8 cellular contexts compared by ENCODE assay signal in genomic region chr5:96934291-96934694, GRCh38. TPM values are rescaled to one million over a fixed set of nuclear protein-coding genes. Genes with fewer than 3 reads are reported as not detected.
DNase-seq lines count a peak whose midpoint lies in the region; ATAC-seq and TF ChIP-seq lines count a peak whose summit lies in the region.

No MANE protein-coding gene starts in this region.

- H3K9me3 ChIP-seq in CD8-positive, alpha-beta memory T cell (ENCODE audit: low read length), result no peaks in the 10 kb centered on the region
- H3K9me3 ChIP-seq in skeletal muscle tissue (ENCODE audit: control insufficient read depth in 3 of 3, low read length in 3 of 3), result no peaks in the 10 kb centered on the region

- peak overlapping the region; percentile 85 to 100 (median 96) for H3K27ac Mint-ChIP-seq in CD8-positive, alpha-beta memory T cell
- peak overlapping the region; percentile 99 for H3K27ac Mint-ChIP-seq in glutamatergic neuron (ENCODE audit: unreplicated experiment)

- no peak for TF ChIP-seq CTCF in HFF-Myc (IDR thresholded peaks at IDR 0.05; ENCODE audit: low read depth, low read length, missing control alignments)
- no peak for TF ChIP-seq CTCF in WI38 (IDR thresholded peaks at IDR 0.05; ENCODE audit: low read depth, low read length)
- TF ChIP-seq CTCF in glutamatergic neuron (IDR thresholded peaks at IDR 0.05; ENCODE audit: partially characterized antibody, unreplicated experiment), result no peak

- POLR2A ChIA-PET in CD8-positive, alpha-beta memory T cell (lab: Charles Lee), result interaction anchor here (0.6 to 1.0 kb wide), 4 partner anchors 27 to 116 kb away, joined by 3 to 4 read pairs (median 4); partner anchors contain the start of gene ERAP2

- DNase-seq in CD8-positive, alpha-beta memory T cell, result peak in 1 of 5 donors; percentile 2
- no peak for DNase-seq in HFF-Myc (ENCODE audit: extremely low read depth, low read depth)
- DNase-seq in glutamatergic neuron, result no peak
- no peak for DNase-seq in DMS114 treated with DMSO at 0.1 percent for 48 hours (lab: John Stamatoyannopoulos, UW; ENCODE audit: unreplicated experiment)
- no peak for DNase-seq in left lobe of liver (ENCODE audit: low spot score)

- peaks cover 62% of the 10 kb centered on the region for H3K4me1 ChIP-seq in CD8-positive, alpha-beta memory T cell (ENCODE audit: insufficient read depth, low read length)
- H3K4me1 ChIP-seq in skeletal muscle tissue (ENCODE audit: control insufficient read depth in 3 of 3, insufficient read depth in 3 of 3, low read length in 3 of 3), result peaks cover 20 to 46% (median 36%) of the 10 kb centered on the region in 3 donors

- no peak for ATAC-seq in GM21737 (IDR thresholded peaks at IDR 0.05; ENCODE audit: unreplicated experiment)
- no peak for ATAC-seq in left lobe of liver

- H3K27me3 ChIP-seq in CD8-positive, alpha-beta memory T cell (ENCODE audit: insufficient read depth, low read length, poor library complexity, severe bottlenecking), result no peaks in the 10 kb centered on the region
- H3K27me3 ChIP-seq in skeletal muscle tissue (ENCODE audit: control insufficient read depth in 3 of 3, insufficient read depth in 3 of 3, low read length in 3 of 3), result no peaks in the 10 kb centered on the region

- H3K36me3 Mint-ChIP-seq in CD8-positive, alpha-beta memory T cell, result peaks cover 0 to 31% (median 6%) of the 10 kb centered on the region in 3 donors
- H3K36me3 Mint-ChIP-seq in glutamatergic neuron (ENCODE audit: unreplicated experiment), result no peaks in the 10 kb centered on the region

- H3K4me3 Mint-ChIP-seq in CD8-positive, alpha-beta memory T cell, result peak overlapping the region; percentile 82 to 94 (median 91)
- peak overlapping the region; percentile 93 for H3K4me3 Mint-ChIP-seq in glutamatergic neuron (ENCODE audit: unreplicated experiment)

- peak overlapping the region; percentile 78 for H3K27ac ChIP-seq in CD8-positive, alpha-beta memory T cell (ENCODE audit: low read depth, low read length)
- peak overlapping the region; percentile 97 for H3K27ac ChIP-seq in skeletal muscle tissue (ENCODE audit: low read depth, low read length)

- peak overlapping the region; percentile 83 for H3K4me3 ChIP-seq in CD8-positive, alpha-beta memory T cell (ENCODE audit: low read length)
- H3K4me3 ChIP-seq in HFF-Myc (replicated peaks; ENCODE audit: low read depth, low read length) (peak overlapping the region; percentile 79), WI38 (ENCODE audit: low read depth, low read length) (peak overlapping the region; percentile 88), skeletal muscle tissue (ENCODE audit: low read length in 3 of 3) (peak overlapping the region; percentile 85 to 98 (median 94))

- H3K36me3 ChIP-seq in CD8-positive, alpha-beta memory T cell (ENCODE audit: insufficient read depth, low read length), result no peaks in the 10 kb centered on the region
- no peaks in the 10 kb centered on the region for H3K36me3 ChIP-seq in skeletal muscle tissue (ENCODE audit: control insufficient read depth in 3 of 3, insufficient read depth in 3 of 3, low read length in 3 of 3)

- CTCF ChIA-PET in CD8-positive, alpha-beta memory T cell (lab: Charles Lee), result interaction anchor here (1.1 to 1.2 kb wide), 2 partner anchors 13 to 19 kb away, joined by 3 read pairs; no protein-coding TSS in a partner anchor

- peak overlapping the region; percentile 96 to 99 (median 97) for H3K9ac ChIP-seq in skeletal muscle tissue (ENCODE audit: low read depth in 1 of 3, low read length in 3 of 3)

- H3K9me3 Mint-ChIP-seq in CD8-positive, alpha-beta memory T cell, result no peaks in the 10 kb centered on the region
- H3K9me3 Mint-ChIP-seq in glutamatergic neuron (ENCODE audit: unreplicated experiment), result peaks cover 10% of the 10 kb centered on the region

- peaks cover 64 to 73% (median 72%) of the 10 kb centered on the region in 3 donors for H3K4me1 Mint-ChIP-seq in CD8-positive, alpha-beta memory T cell
- peaks cover 26% of the 10 kb centered on the region for H3K4me1 Mint-ChIP-seq in glutamatergic neuron (ENCODE audit: low read depth, unreplicated experiment)

- peaks cover 0 to 3% of the 10 kb centered on the region in 2 donors for H3K27me3 Mint-ChIP-seq in CD8-positive, alpha-beta memory T cell
- peaks cover 13% of the 10 kb centered on the region for H3K27me3 Mint-ChIP-seq in glutamatergic neuron (ENCODE audit: unreplicated experiment)

RNA-seq across cellular contexts. Expression of gene LNPEP, which starts 1.6 kb away (rescaled TPM):
- total RNA-seq in CD8-positive, alpha-beta memory T cell, result 10 to 100 TPM; 37.6 to 40.5 TPM
- 40.1 TPM for polyA plus RNA-seq in CD8-positive, alpha-beta memory T cell
- total RNA-seq in glutamatergic neuron (ENCODE audit: unreplicated experiment) (9.3 TPM), skeletal muscle tissue (57.4 TPM), left lobe of liver (8.4 TPM)

RNA-seq across cellular contexts. Expression of gene ERAP2, which starts 58.0 kb away (rescaled TPM):
- 10 to 100 TPM; 37.0 to 41.4 TPM for total RNA-seq in CD8-positive, alpha-beta memory T cell
- polyA plus RNA-seq in CD8-positive, alpha-beta memory T cell, result 128 TPM
- not detected for total RNA-seq in glutamatergic neuron (ENCODE audit: unreplicated experiment)
- 20.9 TPM for total RNA-seq in skeletal muscle tissue
- total RNA-seq in left lobe of liver, result 7.1 TPM
